ENCODE assay signal across 27 cellular contexts in genomic region chr12:75923964-75924666, GRCh38.
DNase-seq lines count a peak whose midpoint lies in the region; ATAC-seq, FAIRE-seq and TF ChIP-seq lines count a peak whose summit lies in the region.
"Had no signal": no experiment of that assay in that cellular context is flagged by ENCODE, and none has a peak within 500 bp of the region (broad histone marks: within the 10 kb centered on the region; RNA-seq: fewer than 3 reads in every experiment).

No MANE protein-coding gene starts in this region.

- H3K4me3 Mint-ChIP-seq in CD8-positive, alpha-beta memory T cell: no peak overlapping the region
- H3K4me3 Mint-ChIP-seq in stimulated activated memory B cell treated with anti-CD40 and anti-IgM and Interleukin-4, amounts not matched to agents 10 μg/mL and 1 μg/mL and 100 μg/mL, for 72 hours: no peak overlapping the region
- H3K4me3 Mint-ChIP-seq in GM23338: no peak overlapping the region
- H3K4me3 Mint-ChIP-seq: activated CD4-positive, alpha-beta memory T cell treated with anti-CD3 and anti-CD28 coated beads, Interleukin-2, amount 10 ng/mL, durations not matched to agents 7 days and 5 days; activated naive CD4-positive, alpha-beta T cell treated with anti-CD3 and anti-CD28 coated beads, Interleukin-2, amount 50 U/mL, for 24 hours; CD4-positive, CD25-positive, alpha-beta regulatory T cell; neural crest cell; WTC11 had no signal

- no peaks in the 10 kb centered on the region for H3K4me1 ChIP-seq in A549
- H3K4me1 ChIP-seq in CD8-positive, alpha-beta memory T cell (ENCODE audit: insufficient read depth, low read length): no peaks in the 10 kb centered on the region
- H3K4me1 ChIP-seq in GM23338 (ENCODE audit: insufficient read depth): peaks cover 9% of the 10 kb centered on the region
- H3K4me1 ChIP-seq: left lung, prostate gland, thyroid gland had no signal

- peaks cover 0 to 6% (median 0%) of the 10 kb centered on the region in 3 donors for H3K4me1 Mint-ChIP-seq in CD8-positive, alpha-beta memory T cell
- no peaks in the 10 kb centered on the region for H3K4me1 Mint-ChIP-seq in stimulated activated memory B cell treated with anti-CD40 and anti-IgM and Interleukin-4, amounts not matched to agents 10 μg/mL and 1 μg/mL and 100 μg/mL, for 72 hours
- peaks cover 6% of the 10 kb centered on the region; the same call in 2 of the 3 replicates for H3K4me1 Mint-ChIP-seq in GM23338
- H3K4me1 Mint-ChIP-seq: CD4-positive, CD25-positive, alpha-beta regulatory T cell; neural crest cell had no signal

- TF ChIP-seq CTCF in A549 (IDR thresholded peaks at IDR 0.05): no peak
- no peak for TF ChIP-seq CTCF in choroid plexus epithelial cell (conservative IDR thresholded peaks at IDR 0.05; ENCODE audit: low read depth, low read length)
- TF ChIP-seq CTCF in GM23338 (conservative IDR thresholded peaks at IDR 0.05; ENCODE audit: low read depth in 2 of 2): no peak

- peaks cover 0 to 17% (median 6%) of the 10 kb centered on the region in 3 donors for H3K36me3 Mint-ChIP-seq in CD8-positive, alpha-beta memory T cell
- no peaks in the 10 kb centered on the region for H3K36me3 Mint-ChIP-seq in stimulated activated memory B cell treated with anti-CD40 and anti-IgM and Interleukin-4, amounts not matched to agents 10 μg/mL and 1 μg/mL and 100 μg/mL, for 72 hours
- H3K36me3 Mint-ChIP-seq in GM23338 (ENCODE audit: low read depth): peaks cover 23% of the 10 kb centered on the region

- H3F3A ChIP-seq in GM23338 (replicated peaks; ENCODE audit: low read depth): no peaks in the 10 kb centered on the region

- peaks cover 24% of the 10 kb centered on the region for H3K9me3 ChIP-seq in A549
- H3K9me3 ChIP-seq in CD8-positive, alpha-beta memory T cell (ENCODE audit: low read length): no peaks in the 10 kb centered on the region
- H3K9me3 ChIP-seq: prostate gland, thyroid gland had no signal

- H2AFZ ChIP-seq in GM23338: no peak overlapping the region

- DNase-seq in A549 (ENCODE audit: low read depth in 1 of 2, low spot score in 1 of 2) (no peak), HCEC 1CT (peak; percentile 32), OCI-M1 (lab: John Stamatoyannopoulos, UW) (peak; percentile 44), choroid plexus epithelial cell (ENCODE audit: low read depth) (peak; percentile 25), NCI-H146 (lab: John Stamatoyannopoulos, UW) (no peak), GM23338 (ENCODE audit: low spot score) (no peak)
- no peak for DNase-seq in CD8-positive, alpha-beta memory T cell
- DNase-seq: activated CD4-positive, alpha-beta memory T cell treated with anti-CD3 and anti-CD28 coated beads, Interleukin-2, amount 10 ng/mL, durations not matched to agents 7 days and 5 days; activated T-cell treated with anti-CD3 and anti-CD28 coated beads, Interleukin-2, amount 50 U/mL, for 48 hours; brain microvascular endothelial cell; CD4-positive, CD25-positive, alpha-beta regulatory T cell; DMS53; heart right ventricle; left lung; MG63; NCI-H187; stimulated activated CD4-positive, alpha-beta T cell treated with anti-CD3 and anti-CD28 coated beads, Interleukin-2, amount 100 ng/mL, for 24 hours; stimulated activated naive CD4-positive, alpha-beta T cell treated with Interleukin-2 at 50 U/mL for 16 hours; thyroid gland had no signal

- H3K4me3 ChIP-seq in A549 (no peak overlapping the region), choroid plexus epithelial cell (ENCODE audit: low read depth, low read length) (no peak overlapping the region), GM23338 (no peak overlapping the region)
- no peak overlapping the region for H3K4me3 ChIP-seq in CD8-positive, alpha-beta memory T cell (ENCODE audit: low read length)
- H3K4me3 ChIP-seq: coronary artery, heart right ventricle, left lung, MG63, prostate gland, SK-N-MC, thyroid gland had no signal

- no peaks in the 10 kb centered on the region for H3K79me2 ChIP-seq in GM23338 (replicated peaks; ENCODE audit: insufficient read depth)

- no peaks in the 10 kb centered on the region for H4K20me1 ChIP-seq in GM23338 (replicated peaks; ENCODE audit: insufficient read depth)

- CTCF ChIA-PET in A549 (lab: Yijun Ruan, JAX): interaction anchor here (1.4 kb wide), 1 partner anchor 397 kb away, joined by 5 read pairs; no protein-coding TSS in a partner anchor
- CTCF ChIA-PET in CD8-positive, alpha-beta memory T cell (lab: Charles Lee): no interaction called here

- POLR2A ChIA-PET in A549 (lab: Yijun Ruan, JAX): no interaction called here
- POLR2A ChIA-PET in CD8-positive, alpha-beta memory T cell (lab: Charles Lee): no interaction called here

- H3K9me3 Mint-ChIP-seq in CD8-positive, alpha-beta memory T cell: peaks cover 4 to 21% (median 18%) of the 10 kb centered on the region in 5 donors
- peaks cover 23% of the 10 kb centered on the region for H3K9me3 Mint-ChIP-seq in stimulated activated memory B cell treated with anti-CD40 and anti-IgM and Interleukin-4, amounts not matched to agents 10 μg/mL and 1 μg/mL and 100 μg/mL, for 72 hours
- peaks cover 24% of the 10 kb centered on the region for H3K9me3 Mint-ChIP-seq in GM23338
- H3K9me3 Mint-ChIP-seq: activated naive CD4-positive, alpha-beta T cell treated with anti-CD3 and anti-CD28 coated beads, Interleukin-2, amount 50 U/mL, for 24 hours had no signal

- FAIRE-seq in A549 (lab: Jason Lieb, UNC): no peak
- FAIRE-seq: RCC 7860 had no signal

- H3K27ac Mint-ChIP-seq in CD8-positive, alpha-beta memory T cell: peak overlapping the region in 1 of 8 donors; percentile 41
- H3K27ac Mint-ChIP-seq in stimulated activated memory B cell treated with anti-CD40 and anti-IgM and Interleukin-4, amounts not matched to agents 10 μg/mL and 1 μg/mL and 100 μg/mL, for 72 hours: no peak overlapping the region
- no peak overlapping the region for H3K27ac Mint-ChIP-seq in GM23338
- H3K27ac Mint-ChIP-seq: CD4-positive, CD25-positive, alpha-beta regulatory T cell; WTC11 had no signal

- H3K4me2 ChIP-seq in A549: no peak overlapping the region
- no peak overlapping the region for H3K4me2 ChIP-seq in GM23338

- no peak for ATAC-seq in A549
- no peak for ATAC-seq in stimulated activated memory B cell treated with anti-CD40 and anti-IgM and Interleukin-4, amounts not matched to agents 10 μg/mL and 1 μg/mL and 100 μg/mL, for 72 hours
- ATAC-seq in GM23338: no peak
- ATAC-seq: heart right ventricle, left lung, WTC11 had no signal

- 73% methylated on average over 3 of the region's 3 CpGs for WGBS in A549 (ENCODE audit: missing lambda C conversion rate)

- H3K9me2 ChIP-seq in GM23338 (ENCODE audit: insufficient read depth): peaks cover under 1% of the 10 kb centered on the region; the same call in 1 of the 2 replicates

- no peak for TF ChIP-seq RAD21 in A549 (conservative IDR thresholded peaks at IDR 0.05 in 1 of 2, IDR thresholded peaks at IDR 0.05 in 1 of 2)

- TF ChIP-seq POLR2A in A549 (IDR thresholded peaks at IDR 0.05; ENCODE audit: low read length): no peak

- H3K27me3 ChIP-seq in CD8-positive, alpha-beta memory T cell (ENCODE audit: insufficient read depth, low read length, poor library complexity, severe bottlenecking): no peaks in the 10 kb centered on the region
- H3K27me3 ChIP-seq in GM23338 (ENCODE audit: insufficient read depth): no peaks in the 10 kb centered on the region
- H3K27me3 ChIP-seq: brain microvascular endothelial cell, left lung, MG63, thyroid gland had no signal

- peaks cover 0 to 3% of the 10 kb centered on the region in 2 donors for H3K27me3 Mint-ChIP-seq in CD8-positive, alpha-beta memory T cell
- H3K27me3 Mint-ChIP-seq in stimulated activated memory B cell treated with anti-CD40 and anti-IgM and Interleukin-4, amounts not matched to agents 10 μg/mL and 1 μg/mL and 100 μg/mL, for 72 hours: peaks cover 9% of the 10 kb centered on the region
- peaks cover 5% of the 10 kb centered on the region for H3K27me3 Mint-ChIP-seq in GM23338 (ENCODE audit: insufficient read depth, low read depth, poor library complexity)
- H3K27me3 Mint-ChIP-seq: activated naive CD4-positive, alpha-beta T cell treated with anti-CD3 and anti-CD28 coated beads, Interleukin-2, amount 50 U/mL, for 24 hours had no signal

- no peak for TF ChIP-seq EP300 in A549 (IDR thresholded peaks at IDR 0.05)

- H3K36me3 ChIP-seq in CD8-positive, alpha-beta memory T cell (ENCODE audit: insufficient read depth, low read length): no peaks in the 10 kb centered on the region
- H3K36me3 ChIP-seq in GM23338 (ENCODE audit: insufficient read depth): peaks cover 9% of the 10 kb centered on the region; the same call in 1 of the 2 replicates
- H3K36me3 ChIP-seq: brain microvascular endothelial cell, heart right ventricle, left lung, MG63, prostate gland, thyroid gland had no signal

- H3K27ac ChIP-seq in A549 (no peak overlapping the region), GM23338 (ENCODE audit: low read depth) (no peak overlapping the region)
- H3K27ac ChIP-seq in CD8-positive, alpha-beta memory T cell (ENCODE audit: low read depth, low read length): no peak overlapping the region
- H3K27ac ChIP-seq: brain microvascular endothelial cell, coronary artery, heart right ventricle, left lung, prostate gland, SK-N-MC, thyroid gland had no signal

TF ChIP-seq in A549, 52 proteins besides CTCF, POLR2A, EP300 and RAD21:
- TF ChIP-seq MAFK (IDR thresholded peaks at IDR 0.05; ENCODE audit: partially characterized antibody) (peak; percentile 87), TP53 (CRISPR knock-in tag; IDR thresholded peaks at IDR 0.05) (no peak)

TF ChIP-seq in GM23338, 12 proteins besides CTCF, POLR2A, EP300 and RAD21 (continues in another document):
- TF ChIP-seq EZH2 (IDR thresholded peaks at IDR 0.05; ENCODE audit: low read depth, unreplicated experiment) (no peak), CREB1 (CRISPR knock-in tag; IDR thresholded peaks at IDR 0.05; ENCODE audit: low read depth) (no peak), ETS1 (IDR thresholded peaks at IDR 0.05) (no peak), ZNF331 (CRISPR knock-in tag; IDR thresholded peaks at IDR 0.05; ENCODE audit: low read depth) (no peak), STAT1 (IDR thresholded peaks at IDR 0.05; ENCODE audit: unreplicated experiment) (no peak)

Comparison
In these comparisons a context has a peak if more than half of its experiments do, and no peak if none do; other contexts are left out.
1. DNase-seq: peak in HCEC 1CT (single experiment), OCI-M1 (single experiment) and choroid plexus epithelial cell (single experiment); none in A549 (0 of 2), NCI-H146 (single experiment), CD8-positive, alpha-beta memory T cell (0 of 5) and GM23338 (single experiment).